Comparison of ENCODE assay signal across 10 cellular contexts in genomic region chr17:74446551-74447500, GRCh38. TPM values are rescaled to one million over a fixed set of nuclear protein-coding genes. Genes with fewer than 3 reads are reported as not detected.
DNase-seq lines count a peak whose midpoint lies in the region; ATAC-seq, FAIRE-seq and TF ChIP-seq lines count a peak whose summit lies in the region.
"Had no signal": no experiment of that assay in that cellular context is flagged by ENCODE, and none has a peak within 500 bp of the region (broad histone marks: within the 10 kb centered on the region; RNA-seq: fewer than 3 reads in every experiment).

No MANE protein-coding gene starts in this region.

- H3K27me3 ChIP-seq in BLaER1 (peaks cover 6% of the 10 kb centered on the region; the same call in 1 of the 2 replicates), bronchial epithelial cell (ENCODE audit: control insufficient read depth, insufficient read depth, low read length) (no peaks in the 10 kb centered on the region)

- no peak for TF ChIP-seq CTCF in bronchial epithelial cell (IDR thresholded peaks at IDR 0.05; ENCODE audit: insufficient read depth, low read length, severe bottlenecking)
- TF ChIP-seq CTCF in natural killer cell (IDR thresholded peaks at IDR 0.05): no peak

- FAIRE-seq in bronchial epithelial cell (lab: Jason Lieb, UNC): no peak

- no peak overlapping the region for H3K4me3 ChIP-seq in BLaER1
- no peak overlapping the region for H3K4me3 ChIP-seq in bronchial epithelial cell (ENCODE audit: low read depth, low read length)

- intact Hi-C loops in natural killer cell (cut with micrococcal nuclease): no loop called here

- peak overlapping the region; percentile 41; the same call in 1 of the 2 replicates for H3K27ac ChIP-seq in BLaER1

- no peaks in the 10 kb centered on the region for H3K9me3 Mint-ChIP-seq in natural killer cell
- H3K9me3 Mint-ChIP-seq: IgD-negative memory B cell had no signal

- ATAC-seq in GM21576 (IDR thresholded peaks at IDR 0.05; ENCODE audit: unreplicated experiment) (peak; percentile 58), natural killer cell (peak in 2 of 3 donors; percentile 60 to 80), GM21723 (IDR thresholded peaks at IDR 0.05; ENCODE audit: unreplicated experiment) (no peak)

- peaks cover 0 to 6% of the 10 kb centered on the region in 2 donors for H3K27me3 Mint-ChIP-seq in natural killer cell (ENCODE audit: low read depth in 2 of 2)

- H3K4me1 ChIP-seq in BLaER1: peaks cover 67% of the 10 kb centered on the region

- no peak overlapping the region for H3K4me3 Mint-ChIP-seq in natural killer cell

- H3K36me3 Mint-ChIP-seq in natural killer cell: no peaks in the 10 kb centered on the region
- H3K36me3 Mint-ChIP-seq: IgD-negative memory B cell had no signal

- peaks cover 7 to 15% of the 10 kb centered on the region in 2 donors for H3K4me1 Mint-ChIP-seq in natural killer cell

- H3K36me3 ChIP-seq in BLaER1 (no peaks in the 10 kb centered on the region), bronchial epithelial cell (ENCODE audit: control insufficient read depth, insufficient read depth, low read length) (peaks cover 9% of the 10 kb centered on the region)

- no peaks in the 10 kb centered on the region for H4K20me1 ChIP-seq in BLaER1

- no peak overlapping the region for H3K9ac ChIP-seq in BLaER1

- DNase-seq in bronchial epithelial cell (ENCODE audit: low read depth): peak; percentile 28
- no peak for DNase-seq in natural killer cell
- no peak for DNase-seq in NCI-H748 (lab: John Stamatoyannopoulos, UW; ENCODE audit: unreplicated experiment)
- DNase-seq in DMS114 treated with DMSO at 0.1 percent for 48 hours (lab: John Stamatoyannopoulos, UW; ENCODE audit: unreplicated experiment): no peak
- DNase-seq in COLO668 (lab: John Stamatoyannopoulos, UW; ENCODE audit: unreplicated experiment): no peak

- peak overlapping the region; percentile 80 for H3K4me2 ChIP-seq in BLaER1

- peak overlapping the region in 1 of 2 donors; percentile 36 for H3K27ac Mint-ChIP-seq in natural killer cell
- H3K27ac Mint-ChIP-seq: IgD-negative memory B cell had no signal

- H3K9me3 ChIP-seq in BLaER1: no peaks in the 10 kb centered on the region

RNA-seq across cellular contexts. Expression of gene GPRC5C, which starts 14.9 kb away (rescaled TPM):
- 15.4 and 15.5 TPM in 2 replicates for total RNA-seq in bronchial epithelial cell
- total RNA-seq in natural killer cell: under 1 TPM; 0.26 to 0.60 (median 0.29) TPM

RNA-seq across cellular contexts. Expression of gene CD300A, which starts 19.6 kb away (rescaled TPM):
- not detected in 2 replicates for total RNA-seq in bronchial epithelial cell
- 100 to 1,000 TPM; 287 to 370 (median 295) TPM for total RNA-seq in natural killer cell
- total RNA-seq: RPMI7951 had no signal

Comparison
In these comparisons a context has a peak if more than half of its experiments do, and no peak if none do; other contexts are left out.
1. RNA of gene GPRC5C, which starts 14.9 kb away (total RNA-seq): 15.4 to 15.5 TPM in bronchial epithelial cell; 0.26 to 0.60 TPM in natural killer cell; every median in the first group is over 10 times any median in the second.
2. RNA of gene CD300A, which starts 19.6 kb away (total RNA-seq): 287 to 370 TPM in natural killer cell; not detected in bronchial epithelial cell; every median in the first group is over 100 times any median in the second.